Comparison of ENCODE assay signal across 8 cellular contexts in the genomic region with DNA sequence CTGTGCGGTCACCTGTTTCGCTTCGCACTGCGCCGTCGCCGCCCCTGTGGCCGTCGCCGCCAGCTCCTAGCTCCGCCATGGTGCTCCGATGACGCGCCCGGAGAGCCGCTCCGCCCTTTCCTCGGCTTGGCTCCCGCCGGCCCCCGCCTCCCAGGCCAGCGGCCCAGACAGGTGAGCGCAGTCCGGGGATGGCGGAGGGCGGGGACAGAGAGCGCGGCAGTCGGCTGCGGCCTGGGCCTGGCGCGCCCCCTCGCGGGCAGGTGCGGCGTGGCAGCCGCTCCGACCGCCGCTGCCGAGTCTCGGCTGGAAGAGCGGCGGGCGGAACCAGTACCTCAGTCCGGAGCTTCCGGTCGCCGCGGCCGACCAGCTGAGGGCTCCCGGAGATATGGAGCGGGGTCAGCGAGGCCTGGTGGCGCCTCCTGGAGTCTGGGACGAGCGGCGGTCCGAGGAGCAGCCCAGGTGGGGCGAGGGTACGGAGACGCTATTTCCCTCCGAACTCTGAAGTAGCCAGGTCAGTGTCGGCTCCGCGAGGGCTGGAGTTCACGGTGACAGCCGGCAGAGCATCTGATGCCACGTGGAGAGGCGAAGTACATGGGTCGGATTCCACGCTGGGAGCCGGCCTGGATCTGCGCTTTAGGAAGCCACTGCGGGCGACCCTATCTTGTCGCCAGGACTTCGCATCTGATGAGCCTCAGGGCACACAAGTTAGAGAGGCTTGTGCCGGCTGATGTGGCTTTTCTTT. TPM values are rescaled to one million over a fixed set of nuclear protein-coding genes. Genes with fewer than 3 reads are reported as not detected.
DNase-seq lines count a peak whose midpoint lies in the region; ATAC-seq and TF ChIP-seq lines count a peak whose summit lies in the region.

TSS of gene MAP7 (minus strand) at position 93 of the 742 bp plus-strand sequence. CDS start at position 79, 14 bp downstream.

- peak; percentile 73 for ATAC-seq in Right ventricle myocardium inferior
- ATAC-seq in HG03045 (IDR thresholded peaks at IDR 0.05; ENCODE audit: unreplicated experiment), result peak; percentile 80
- peak; percentile 94 for ATAC-seq in mucosa of descending colon

- DNase-seq in Right ventricle myocardium inferior (ENCODE audit: missing footprints), result peak; percentile 69
- no peak for DNase-seq in cardiac septum (ENCODE audit: low spot score)
- peak; percentile 86 to 97 for DNase-seq in NCI-H526 (lab: John Stamatoyannopoulos, UW)
- peak; percentile 23 to 24 for DNase-seq in activated CD8-positive, alpha-beta memory T cell treated with anti-CD3 and anti-CD28 coated beads for 4 hours (ENCODE audit: low read depth in 2 of 2)
- peak; percentile 98 for DNase-seq in endodermal cell
- DNase-seq in mucosa of descending colon, result peak; percentile 91 to 95 (median 91)
- DNase-seq in stimulated activated CD8-positive, alpha-beta memory T cell treated with anti-CD3 and anti-CD28 coated beads, Interleukin-7, amount 100 ng/mL, for 24 hours (ENCODE audit: low read depth), result peak; percentile 22

- H3K27me3 ChIP-seq in endodermal cell (ENCODE audit: control insufficient read depth, insufficient read depth, low read length, poor library complexity, severe bottlenecking), result peaks cover 52% of the 10 kb centered on the region

- H3K27me3 Mint-ChIP-seq in endodermal cell (ENCODE audit: insufficient read depth), result peaks cover 39% of the 10 kb centered on the region

- H3K4me3 Mint-ChIP-seq in endodermal cell, result peak within 1 kb of the TSS; percentile 82

- H3K27ac Mint-ChIP-seq in endodermal cell, result peak within 1 kb of the TSS; percentile 91

- no peaks in the 10 kb centered on the region for H3K9me3 ChIP-seq in endodermal cell (ENCODE audit: control insufficient read depth, low read length)
- H3K9me3 ChIP-seq in mucosa of descending colon, result no peaks in the 10 kb centered on the region

- H3K9me3 Mint-ChIP-seq in endodermal cell, result no peaks in the 10 kb centered on the region

- peaks cover 26% of the 10 kb centered on the region for H3K4me1 Mint-ChIP-seq in endodermal cell

- intact Hi-C loops in Right ventricle myocardium inferior (cut with DNase I), result no loop called here
- intact Hi-C loops in cardiac septum (cut with DNase I), result no loop called here
- intact Hi-C loops in mucosa of descending colon (cut with DNase I, micrococcal nuclease), result no loop called here

- H3K27ac ChIP-seq in endodermal cell (ENCODE audit: low read depth, low read length), result no peak within 1 kb of the TSS

- H3K36me3 Mint-ChIP-seq in endodermal cell (ENCODE audit: low read depth), result no peaks in the 10 kb centered on the region

- TF ChIP-seq CTCF in endodermal cell (conservative IDR thresholded peaks at IDR 0.05), result peak; percentile 100
- peak; percentile 96 for TF ChIP-seq CTCF in mucosa of descending colon (IDR thresholded peaks at IDR 0.05)

- 0 to 5% methylated on average over 8 to 79 of the region's 79 CpGs for WGBS in endodermal cell (ENCODE audit: insufficient coverage in 1 of 2, insufficient read length in 1 of 2), 2 experiments

- H3K4me3 ChIP-seq in endodermal cell (ENCODE audit: low read length) (peak within 1 kb of the TSS; percentile 94), mucosa of descending colon (peak within 1 kb of the TSS; percentile 66)

- H3K36me3 ChIP-seq in endodermal cell (ENCODE audit: control insufficient read depth, insufficient read depth, low read length) (no peaks in the 10 kb centered on the region), mucosa of descending colon (ENCODE audit: low read depth) (no peaks in the 10 kb centered on the region)

- H3K4me1 ChIP-seq in endodermal cell (ENCODE audit: control insufficient read depth, insufficient read depth, low read length) (no peaks in the 10 kb centered on the region), mucosa of descending colon (ENCODE audit: low read depth) (peaks cover 18% of the 10 kb centered on the region)

- H3K9ac ChIP-seq in endodermal cell (ENCODE audit: extremely low read depth, low read length, poor library complexity, severe bottlenecking), result peak within 1 kb of the TSS; percentile 83

RNA-seq across cellular contexts. Expression of gene MAP7, which starts in this region (rescaled TPM):
- total RNA-seq in Right ventricle myocardium inferior, result 3.2 TPM
- total RNA-seq in cardiac septum, result 1.5 TPM
- 10 to 100 TPM; 42.4 to 48.7 TPM for total RNA-seq in endodermal cell
- polyA plus RNA-seq in endodermal cell (2013, experiment 1 of 2), result 8.0 TPM
- polyA plus RNA-seq in endodermal cell (2013, experiment 2 of 2), result 6.7 TPM
- total RNA-seq in mucosa of descending colon, result 10 to 100 TPM; 28.4 to 80.5 (median 68.6) TPM
